16 cellular contexts compared by ENCODE assay signal in the genomic region with DNA sequence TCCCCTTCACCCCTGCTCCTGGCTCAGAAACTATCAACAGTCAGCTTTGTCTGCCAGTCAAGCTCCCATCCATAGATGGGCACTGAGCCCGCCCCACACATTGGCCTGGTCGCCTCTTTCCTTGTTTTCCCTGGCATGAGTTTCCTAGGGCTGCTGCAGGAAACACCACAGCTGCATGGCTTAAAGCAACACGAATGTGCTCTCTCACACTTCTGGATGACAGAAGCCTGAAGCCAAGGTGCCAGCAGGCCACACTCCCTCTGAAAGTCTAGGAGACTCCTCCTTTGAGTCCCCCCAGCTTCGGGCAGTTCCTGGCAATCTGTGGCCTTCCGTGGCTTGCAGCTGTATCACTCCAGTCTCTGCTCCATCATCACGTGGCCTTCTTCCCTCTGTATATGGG.
A peak's percentile ranks its signal among the peaks of the same experiment; 100 is the strongest.
DNase-seq lines count a peak whose midpoint lies in the region; ATAC-seq and TF ChIP-seq lines count a peak whose summit lies in the region.
"Had no signal": no experiment of that assay in that cellular context is flagged by ENCODE, and none has a peak within 500 bp of the region (broad histone marks: within the 10 kb centered on the region; RNA-seq: fewer than 3 reads in every experiment).

No MANE protein-coding gene starts in this region.

- peaks cover 22% of the 10 kb centered on the region for H3K4me1 Mint-ChIP-seq in osteocyte (ENCODE audit: unreplicated experiment)
- H3K4me1 Mint-ChIP-seq in WTC11, result peaks cover 19% of the 10 kb centered on the region
- H3K4me1 Mint-ChIP-seq in naive thymus-derived CD8-positive, alpha-beta T cell, result peaks cover 5 to 37% (median 7%) of the 10 kb centered on the region in 4 donors
- peaks cover 3% of the 10 kb centered on the region for H3K4me1 Mint-ChIP-seq in T-helper 2 cell treated with Interferon-gamma antibody and Interleukin-4, amounts not matched to agents 5 μg/mL and 100 μg/mL, for 36 hours (ENCODE audit: low read depth)

- CTCF ChIA-PET in WTC11 (lab: Charles Lee), result interaction anchor here (0.5 to 2.2 kb wide), 7 partner anchors 9 to 307 kb away, joined by 3 to 8 read pairs (median 3); no protein-coding TSS in a partner anchor

- H3K9me3 Mint-ChIP-seq in osteocyte (ENCODE audit: unreplicated experiment) (peaks cover 6% of the 10 kb centered on the region), WTC11 (peaks cover 13% of the 10 kb centered on the region)
- H3K9me3 Mint-ChIP-seq in naive thymus-derived CD8-positive, alpha-beta T cell, result no peaks in the 10 kb centered on the region
- no peaks in the 10 kb centered on the region for H3K9me3 Mint-ChIP-seq in T-helper 2 cell treated with Interferon-gamma antibody and Interleukin-4, amounts not matched to agents 5 μg/mL and 100 μg/mL, for 36 hours
- H3K9me3 Mint-ChIP-seq: activated CD4-positive, alpha-beta T cell treated with anti-CD3 and anti-CD28 coated beads, Interleukin-2, amount 10 ng/mL, durations not matched to agents 7 days and 5 days; natural killer cell treated with Interleukin-12 subunit alpha and Interleukin-12 subunit beta and Interleukin-15 and Interleukin-18, amount 100 ng/mL, for 72 hours had no signal

- H3K36me3 Mint-ChIP-seq in osteocyte (ENCODE audit: unreplicated experiment), result peaks cover 11% of the 10 kb centered on the region
- peaks cover 23% of the 10 kb centered on the region for H3K36me3 Mint-ChIP-seq in WTC11
- no peaks in the 10 kb centered on the region for H3K36me3 Mint-ChIP-seq in naive thymus-derived CD8-positive, alpha-beta T cell
- no peaks in the 10 kb centered on the region for H3K36me3 Mint-ChIP-seq in T-helper 2 cell treated with Interferon-gamma antibody and Interleukin-4, amounts not matched to agents 5 μg/mL and 100 μg/mL, for 36 hours (ENCODE audit: low read depth)
- H3K36me3 Mint-ChIP-seq: natural killer cell treated with Interleukin-12 subunit alpha and Interleukin-12 subunit beta and Interleukin-15 and Interleukin-18, amount 100 ng/mL, for 72 hours had no signal

- intact Hi-C loops in right cardiac atrium (cut with DNase I), result no loop called here

- peak; percentile 77 for DNase-seq in Ammon's horn (ENCODE audit: low spot score)
- DNase-seq in RWPE2 (ENCODE audit: low spot score), result peak; percentile 23
- peak in 2 of 3 donors; percentile 45 to 52 for DNase-seq in right cardiac atrium
- no peak for DNase-seq in osteocyte (ENCODE audit: extremely low spot score, unreplicated experiment)
- no peak for DNase-seq in WTC11 (ENCODE audit: low spot score)
- no peak for DNase-seq in naive thymus-derived CD8-positive, alpha-beta T cell
- DNase-seq in GM20000 (ENCODE audit: low spot score), result no peak
- DNase-seq in T-helper 2 cell treated with Interferon-gamma antibody and Interleukin-4, amounts not matched to agents 5 μg/mL and 100 μg/mL, for 36 hours (ENCODE audit: low spot score), result no peak
- DNase-seq: activated CD4-positive, alpha-beta T cell treated with anti-CD3 and anti-CD28 coated beads, Interleukin-2, amount 10 ng/mL, durations not matched to agents 7 days and 5 days; kidney glomerular epithelial cell; NCI-H1930; NCI-H82; small intestine; stimulated activated naive CD8-positive, alpha-beta T cell treated with anti-CD3 and anti-CD28 coated beads, Interleukin-15, Interleukin-2, amounts not matched to agents 100 U/mL and 50 U/mL, for 24 hours; T-helper 2 cell had no signal

- TF ChIP-seq CTCF in RWPE2 (IDR thresholded peaks at IDR 0.05; ENCODE audit: poor library complexity, severe bottlenecking), result no peak
- TF ChIP-seq CTCF in osteocyte (IDR thresholded peaks at IDR 0.05), result no peak
- no peak for TF ChIP-seq CTCF in WTC11 (IDR thresholded peaks at IDR 0.05)
- TF ChIP-seq CTCF in GM20000 (IDR thresholded peaks at IDR 0.05; ENCODE audit: extremely low read depth, missing control alignments), result no peak

- no peaks in the 10 kb centered on the region for H3K36me3 ChIP-seq in RWPE2 (ENCODE audit: low read depth)

- no peaks in the 10 kb centered on the region for H3K27me3 Mint-ChIP-seq in osteocyte (ENCODE audit: unreplicated experiment)
- no peaks in the 10 kb centered on the region; the same call in 1 of the 2 replicates for H3K27me3 Mint-ChIP-seq in WTC11 (ENCODE audit: low read depth)
- peaks cover 0 to 4% (median 2%) of the 10 kb centered on the region in 5 donors for H3K27me3 Mint-ChIP-seq in naive thymus-derived CD8-positive, alpha-beta T cell
- peaks cover 14% of the 10 kb centered on the region for H3K27me3 Mint-ChIP-seq in T-helper 2 cell treated with Interferon-gamma antibody and Interleukin-4, amounts not matched to agents 5 μg/mL and 100 μg/mL, for 36 hours (ENCODE audit: low read depth)

- peaks cover 19% of the 10 kb centered on the region for H3K4me1 ChIP-seq in RWPE2 (ENCODE audit: insufficient read depth, poor library complexity, severe bottlenecking)
- H3K4me1 ChIP-seq in right cardiac atrium (ENCODE audit: control insufficient read depth, insufficient read depth, low read length), result no peaks in the 10 kb centered on the region

- WGBS in right cardiac atrium, result 65% methylated on average over 6 of the region's 6 CpGs

- H3K27me3 ChIP-seq in RWPE2 (ENCODE audit: insufficient read depth, poor library complexity, severe bottlenecking) (no peaks in the 10 kb centered on the region), right cardiac atrium (ENCODE audit: control insufficient read depth, insufficient read depth) (no peaks in the 10 kb centered on the region)

- H3K4me3 ChIP-seq in RWPE2 (ENCODE audit: severe bottlenecking) (no peak overlapping the region), right cardiac atrium (ENCODE audit: low read length) (no peak overlapping the region)

- H3K27ac ChIP-seq in RWPE2 (ENCODE audit: poor library complexity, severe bottlenecking) (no peak overlapping the region), right cardiac atrium (ENCODE audit: low read length) (no peak overlapping the region)

- ATAC-seq in RWPE2 (ENCODE audit: low read depth) (no peak), right cardiac atrium (peak; percentile 51 to 56), WTC11 (no peak)
- ATAC-seq in naive thymus-derived CD8-positive, alpha-beta T cell, result no peak
- ATAC-seq: natural killer cell treated with Interleukin-12 subunit alpha and Interleukin-12 subunit beta and Interleukin-15 and Interleukin-18, amount 100 ng/mL, for 72 hours; stimulated activated naive CD8-positive, alpha-beta T cell treated with anti-CD3 and anti-CD28 coated beads, Interleukin-15, Interleukin-2, amounts not matched to agents 100 U/mL and 50 U/mL, for 24 hours had no signal

- H3K27ac Mint-ChIP-seq in osteocyte (ENCODE audit: unreplicated experiment), result peak overlapping the region; percentile 82
- no peak overlapping the region for H3K27ac Mint-ChIP-seq in WTC11
- no peak overlapping the region for H3K27ac Mint-ChIP-seq in naive thymus-derived CD8-positive, alpha-beta T cell
- H3K27ac Mint-ChIP-seq in T-helper 2 cell treated with Interferon-gamma antibody and Interleukin-4, amounts not matched to agents 5 μg/mL and 100 μg/mL, for 36 hours, result no peak overlapping the region
- H3K27ac Mint-ChIP-seq: activated CD4-positive, alpha-beta T cell treated with anti-CD3 and anti-CD28 coated beads, Interleukin-2, amount 10 ng/mL, durations not matched to agents 7 days and 5 days; natural killer cell treated with Interleukin-12 subunit alpha and Interleukin-12 subunit beta and Interleukin-15 and Interleukin-18, amount 100 ng/mL, for 72 hours had no signal

- H3K9me3 ChIP-seq in RWPE2 (ENCODE audit: severe bottlenecking) (no peaks in the 10 kb centered on the region), right cardiac atrium (ENCODE audit: control insufficient read depth, low read length) (no peaks in the 10 kb centered on the region)

- POLR2A ChIA-PET in WTC11 (lab: Charles Lee), result no interaction called here
- POLR2A ChIA-PET in naive thymus-derived CD8-positive, alpha-beta T cell (lab: Charles Lee), result no interaction called here

- H3K4me3 Mint-ChIP-seq in osteocyte (ENCODE audit: unreplicated experiment), result no peak overlapping the region
- no peak overlapping the region for H3K4me3 Mint-ChIP-seq in WTC11
- H3K4me3 Mint-ChIP-seq in naive thymus-derived CD8-positive, alpha-beta T cell, result no peak overlapping the region
- H3K4me3 Mint-ChIP-seq in T-helper 2 cell treated with Interferon-gamma antibody and Interleukin-4, amounts not matched to agents 5 μg/mL and 100 μg/mL, for 36 hours, result no peak overlapping the region
- H3K4me3 Mint-ChIP-seq: activated CD4-positive, alpha-beta T cell treated with anti-CD3 and anti-CD28 coated beads, Interleukin-2, amount 10 ng/mL, durations not matched to agents 7 days and 5 days; natural killer cell treated with Interleukin-12 subunit alpha and Interleukin-12 subunit beta and Interleukin-15 and Interleukin-18, amount 100 ng/mL, for 72 hours had no signal

TF ChIP-seq in WTC11, 78 proteins besides CTCF, POLR2A, EP300 and RAD21 (continues in another document):
- TF ChIP-seq GTF2I (CRISPR knock-in tag; conservative IDR thresholded peaks at IDR 0.05) (no peak), HMGA2 (CRISPR knock-in tag; IDR thresholded peaks at IDR 0.05) (no peak), GABPB1 (CRISPR knock-in tag; IDR thresholded peaks at IDR 0.05) (no peak)
- TF ChIP-seq, protein P1, sequence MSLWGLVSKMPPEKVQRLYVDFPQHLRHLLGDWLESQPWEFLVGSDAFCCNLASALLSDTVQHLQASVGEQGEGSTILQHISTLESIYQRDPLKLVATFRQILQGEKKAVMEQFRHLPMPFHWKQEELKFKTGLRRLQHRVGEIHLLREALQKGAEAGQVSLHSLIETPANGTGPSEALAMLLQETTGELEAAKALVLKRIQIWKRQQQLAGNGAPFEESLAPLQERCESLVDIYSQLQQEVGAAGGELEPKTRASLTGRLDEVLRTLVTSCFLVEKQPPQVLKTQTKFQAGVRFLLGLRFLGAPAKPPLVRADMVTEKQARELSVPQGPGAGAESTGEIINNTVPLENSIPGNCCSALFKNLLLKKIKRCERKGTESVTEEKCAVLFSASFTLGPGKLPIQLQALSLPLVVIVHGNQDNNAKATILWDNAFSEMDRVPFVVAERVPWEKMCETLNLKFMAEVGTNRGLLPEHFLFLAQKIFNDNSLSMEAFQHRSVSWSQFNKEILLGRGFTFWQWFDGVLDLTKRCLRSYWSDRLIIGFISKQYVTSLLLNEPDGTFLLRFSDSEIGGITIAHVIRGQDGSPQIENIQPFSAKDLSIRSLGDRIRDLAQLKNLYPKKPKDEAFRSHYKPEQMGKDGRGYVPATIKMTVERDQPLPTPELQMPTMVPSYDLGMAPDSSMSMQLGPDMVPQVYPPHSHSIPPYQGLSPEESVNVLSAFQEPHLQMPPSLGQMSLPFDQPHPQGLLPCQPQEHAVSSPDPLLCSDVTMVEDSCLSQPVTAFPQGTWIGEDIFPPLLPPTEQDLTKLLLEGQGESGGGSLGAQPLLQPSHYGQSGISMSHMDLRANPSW (CRISPR knock-in tag; conservative IDR thresholded peaks at IDR 0.05; ENCODE audit: low read depth), result no peak

Comparison
In these comparisons a context has a peak if more than half of its experiments do, and no peak if none do; other contexts are left out.
1. DNase-seq: peak in Ammon's horn (single experiment), RWPE2 (single experiment) and right cardiac atrium (2 of 3); none in osteocyte (single experiment), WTC11 (single experiment), naive thymus-derived CD8-positive, alpha-beta T cell (0 of 10), GM20000 (single experiment) and T-helper 2 cell treated with Interferon-gamma antibody and Interleukin-4, amounts not matched to agents 5 μg/mL and 100 μg/mL, for 36 hours (single experiment).
2. ATAC-seq: peak in right cardiac atrium (2 of 2); none in RWPE2 (single experiment), WTC11 (single experiment) and naive thymus-derived CD8-positive, alpha-beta T cell (0 of 2).